ENCODE assay signal across 8 cellular contexts in genomic region chr5:151155777-151156731, GRCh38. TPM values are rescaled to one million over a fixed set of nuclear protein-coding genes. Genes with fewer than 3 reads are reported as not detected.
DNase-seq lines count a peak whose midpoint lies in the region; ATAC-seq and TF ChIP-seq lines count a peak whose summit lies in the region.

No MANE protein-coding gene starts in this region.

- H3K9ac ChIP-seq in HUES6 (ENCODE audit: low read length) (peak overlapping the region; percentile 92), parathyroid adenoma (no peak overlapping the region)

- H3K36me3 ChIP-seq in HUES6 (ENCODE audit: control insufficient read depth, insufficient read depth, low read length), result 0 out of 2 replicates have a peak, but pooled peaks cover 2% of the 10 kb centered on the region
- no peaks in the 10 kb centered on the region for H3K36me3 ChIP-seq in parathyroid adenoma (ENCODE audit: control insufficient read depth, insufficient read depth, low read length)

- H3K4me1 ChIP-seq in HUES6 (ENCODE audit: control insufficient read depth, insufficient read depth, low read length) (peaks cover 50% of the 10 kb centered on the region), parathyroid adenoma (peaks cover 25% of the 10 kb centered on the region)

- H3K4me2 ChIP-seq in parathyroid adenoma (ENCODE audit: low read length), result peak overlapping the region; percentile 98

- DNase-seq in AG10803 (ENCODE audit: low read depth) (peak; percentile 54), fibroblast of villous mesenchyme (ENCODE audit: low read depth) (peak; percentile 62), HPDE6-E6E7 (ENCODE audit: extremely low spot score) (no peak)
- peak; percentile 40 to 46 for DNase-seq in activated CD4-positive, alpha-beta T cell treated with anti-CD3 and anti-CD28 coated beads, Interleukin-2, amount 50 U/mL, for 48 hours

- peak overlapping the region; percentile 55; the same call in 1 of the 2 replicates for H3K27ac ChIP-seq in HUES6 (ENCODE audit: low read depth, low read length)
- H3K27ac ChIP-seq in parathyroid adenoma, result peak overlapping the region; percentile 88

- no peak; the same call in 1 of the 2 replicates for TF ChIP-seq CTCF in AG10803 (conservative IDR thresholded peaks at IDR 0.05; ENCODE audit: low read length)
- no peak for TF ChIP-seq CTCF in fibroblast of villous mesenchyme (IDR thresholded peaks at IDR 0.05; ENCODE audit: insufficient read depth, low read depth, low read length)
- TF ChIP-seq CTCF in parathyroid adenoma (IDR thresholded peaks at IDR 0.05), result no peak

- peaks cover 42% of the 10 kb centered on the region for H3K79me2 ChIP-seq in parathyroid adenoma

- H3K4me3 ChIP-seq in AG10803 (ENCODE audit: low read length) (peak overlapping the region; percentile 89), HUES6 (ENCODE audit: low read depth, low read length) (peak overlapping the region; percentile 85; the same call in 1 of the 2 replicates), fibroblast of villous mesenchyme (ENCODE audit: low read depth, low read length) (peak overlapping the region; percentile 75), parathyroid adenoma (ENCODE audit: low read depth, low read length) (peak overlapping the region; percentile 90)

- no peaks in the 10 kb centered on the region for H3K9me3 ChIP-seq in HUES6 (ENCODE audit: control insufficient read depth, insufficient read depth, low read depth, low read length)
- H3K9me3 ChIP-seq in parathyroid adenoma (ENCODE audit: control insufficient read depth, low read length), result no peaks in the 10 kb centered on the region

- no peaks in the 10 kb centered on the region for H3K27me3 ChIP-seq in HUES6 (ENCODE audit: control insufficient read depth, insufficient read depth, low read length)
- no peaks in the 10 kb centered on the region for H3K27me3 ChIP-seq in parathyroid adenoma (ENCODE audit: control insufficient read depth, insufficient read depth, low read length)

- H2AFZ ChIP-seq in parathyroid adenoma, result peak overlapping the region; percentile 99

- ATAC-seq in GM18907 (IDR thresholded peaks at IDR 0.05; ENCODE audit: unreplicated experiment), result peak; percentile 28
- ATAC-seq in HG03039 (IDR thresholded peaks at IDR 0.05; ENCODE audit: unreplicated experiment), result no peak

RNA-seq across cellular contexts. Expression of gene ANXA6, which starts 1.5 kb away (rescaled TPM):
- 501 and 537 TPM in 2 replicates for total RNA-seq in fibroblast of villous mesenchyme
